In genomic region chr1:27070390-27071048, GRCh38 we compare ENCODE assay signal across 1 cellular context.
TF ChIP-seq lines count a peak whose summit lies in the region.

No MANE protein-coding gene starts in this region.

TF ChIP-seq in IMR-90, 13 proteins besides CTCF, POLR2A, EP300 and RAD21 (continued from another document):
- TF ChIP-seq, protein P1, sequence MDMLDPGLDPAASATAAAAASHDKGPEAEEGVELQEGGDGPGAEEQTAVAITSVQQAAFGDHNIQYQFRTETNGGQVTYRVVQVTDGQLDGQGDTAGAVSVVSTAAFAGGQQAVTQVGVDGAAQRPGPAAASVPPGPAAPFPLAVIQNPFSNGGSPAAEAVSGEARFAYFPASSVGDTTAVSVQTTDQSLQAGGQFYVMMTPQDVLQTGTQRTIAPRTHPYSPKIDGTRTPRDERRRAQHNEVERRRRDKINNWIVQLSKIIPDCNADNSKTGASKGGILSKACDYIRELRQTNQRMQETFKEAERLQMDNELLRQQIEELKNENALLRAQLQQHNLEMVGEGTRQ (IDR thresholded peaks at IDR 0.05; ENCODE audit: low read depth, low read length) = no peak
- TF ChIP-seq MAZ (IDR thresholded peaks at IDR 0.05; ENCODE audit: borderline replicate concordance, low read depth, low read length) (no peak), RCOR1 (IDR thresholded peaks at IDR 0.05; ENCODE audit: insufficient replicate concordance, low read length) (no peak), SMC3 (IDR thresholded peaks at IDR 0.05; ENCODE audit: low read depth, low read length) (no peak)
